In genomic region chr5:57442080-57442839, GRCh38 we compare ENCODE assay signal across 8 cellular contexts. TPM values are rescaled to one million over a fixed set of nuclear protein-coding genes. Genes with fewer than 3 reads are reported as not detected.
DNase-seq lines count a peak whose midpoint lies in the region; ATAC-seq and TF ChIP-seq lines count a peak whose summit lies in the region.

No MANE protein-coding gene starts in this region.

- H3K18ac ChIP-seq in H9 (ENCODE audit: insufficient read length, low read depth, low read length): no peak overlapping the region

- no TSS peak for BruUV-seq in Caco-2 (replicated peaks; lab: Mats Ljungman, UMichigan)

- H3K36me3 Mint-ChIP-seq in Caco-2 (ENCODE audit: insufficient read depth, unreplicated experiment) (no peaks in the 10 kb centered on the region), H9 (ENCODE audit: insufficient read depth in 1 of 3, low read depth in 3 of 3) (no peaks in the 10 kb centered on the region)

- no peak overlapping the region for H3K4me3 Mint-ChIP-seq in Caco-2 (ENCODE audit: unreplicated experiment)
- H3K4me3 Mint-ChIP-seq in H9: no peak overlapping the region

- H3K27me3 Mint-ChIP-seq in Caco-2 (ENCODE audit: insufficient read depth, unreplicated experiment): no peaks in the 10 kb centered on the region
- H3K27me3 Mint-ChIP-seq in H9 (ENCODE audit: low read depth): no peaks in the 10 kb centered on the region

- H2BK120ac ChIP-seq in H9 (ENCODE audit: low read depth, low read length, poor library complexity, severe bottlenecking): no peak overlapping the region

- no peak for TF ChIP-seq POLR2A in gastroesophageal sphincter (IDR thresholded peaks at IDR 0.05)

- H3K27me3 ChIP-seq in gastroesophageal sphincter: no peaks in the 10 kb centered on the region
- H3K27me3 ChIP-seq in Caco-2 (replicated peaks; ENCODE audit: control insufficient read depth, insufficient read depth, low read length): no peaks in the 10 kb centered on the region
- no peaks in the 10 kb centered on the region for H3K27me3 ChIP-seq in H9 (ENCODE audit: insufficient read depth, low read length)
- no peaks in the 10 kb centered on the region for H3K27me3 ChIP-seq in ascending aorta

- POLR2A ChIA-PET in AG04449 (lab: Yijun Ruan, JAX) (interaction anchor here (0.6 to 1.8 kb wide), 12 partner anchors 9 to 1018 kb away, joined by 3 to 17 read pairs (median 5); partner anchors contain the start of gene PLK2), Caco-2 (lab: Charles Lee) (no interaction called here)

- H3K9me3 Mint-ChIP-seq in Caco-2 (ENCODE audit: unreplicated experiment) (no peaks in the 10 kb centered on the region), H9 (no peaks in the 10 kb centered on the region; a peak in 1 of 5 replicates)

- no peak overlapping the region for H3K56ac ChIP-seq in H9 (ENCODE audit: insufficient read length, low read depth, low read length)

- H3K27ac ChIP-seq in gastroesophageal sphincter: no peak overlapping the region
- no peak overlapping the region for H3K27ac ChIP-seq in H9 (ENCODE audit: insufficient read length, low read depth, low read length)
- peak overlapping the region in 1 of 2 donors; percentile 40 for H3K27ac ChIP-seq in ascending aorta

- no peak for TF ChIP-seq CTCF in AG04449 (IDR thresholded peaks at IDR 0.05; ENCODE audit: insufficient read depth, low read length, missing control alignments)
- no peak for TF ChIP-seq CTCF in gastroesophageal sphincter (IDR thresholded peaks at IDR 0.05)
- TF ChIP-seq CTCF in Caco-2 (IDR thresholded peaks at IDR 0.05; ENCODE audit: insufficient read depth in 1 of 2, low read depth in 1 of 2, low read length in 1 of 2, severe bottlenecking in 1 of 2, unreplicated experiment in 1 of 2): no peak
- TF ChIP-seq CTCF in H9 (conservative IDR thresholded peaks at IDR 0.05): no peak
- no peak for TF ChIP-seq CTCF in ascending aorta (IDR thresholded peaks at IDR 0.05)

- DNase-seq in AG04449 (ENCODE audit: low read depth, low spot score): peak; percentile 87
- DNase-seq in RPMI8226: peak; percentile 27
- DNase-seq in NCI-H2029 (lab: John Stamatoyannopoulos, UW): no peak
- no peak for DNase-seq in Caco-2
- DNase-seq in H9: no peak
- no peak for DNase-seq in ascending aorta (ENCODE audit: low spot score in 2 of 2)

- intact Hi-C loops in Caco-2 (cut with micrococcal nuclease; ENCODE audit: unreplicated experiment): no loop called here
- intact Hi-C loops in ascending aorta (cut with DNase I): no loop called here

- H4K91ac ChIP-seq in H9 (ENCODE audit: insufficient read length, low read depth, low read length): no peak overlapping the region

- no peak overlapping the region for H3K4ac ChIP-seq in H9 (ENCODE audit: low read depth, low read length)

- no peak overlapping the region for H3K23ac ChIP-seq in H9 (ENCODE audit: insufficient read length, low read depth, low read length)

- H3K36me3 ChIP-seq in gastroesophageal sphincter (no peaks in the 10 kb centered on the region), Caco-2 (ENCODE audit: control insufficient read depth, insufficient read depth, low read length) (no peaks in the 10 kb centered on the region), ascending aorta (no peaks in the 10 kb centered on the region)

- no peak overlapping the region for H2AFZ ChIP-seq in H9 (ENCODE audit: low read length)

- H3K9me3 ChIP-seq in gastroesophageal sphincter: no peaks in the 10 kb centered on the region
- H3K9me3 ChIP-seq in Caco-2: no peaks in the 10 kb centered on the region
- no peaks in the 10 kb centered on the region for H3K9me3 ChIP-seq in H9 (ENCODE audit: control insufficient read depth, low read depth, low read length)
- H3K9me3 ChIP-seq in ascending aorta: no peaks in the 10 kb centered on the region

- H2AK5ac ChIP-seq in H9 (ENCODE audit: insufficient read length, low read length): no peak overlapping the region

- H4K8ac ChIP-seq in H9 (replicated peaks; ENCODE audit: insufficient read length, low read depth, low read length): no peak overlapping the region

- CTCF ChIA-PET in AG04449 (lab: Yijun Ruan, JAX) (interaction anchor here (0.8 to 1.4 kb wide), 5 partner anchors 9 to 1019 kb away, joined by 3 to 4 read pairs (median 3); no protein-coding TSS in a partner anchor), Caco-2 (lab: Charles Lee) (interaction anchor here (0.7 kb wide), 1 partner anchor 1731 kb away, joined by 3 read pairs; no protein-coding TSS in a partner anchor)

- no peak overlapping the region for H4K5ac ChIP-seq in H9 (ENCODE audit: insufficient read length, low read depth, low read length)

- H3K79me2 ChIP-seq in H9 (ENCODE audit: insufficient read depth, low read length): no peaks in the 10 kb centered on the region

- H3K9ac ChIP-seq in H9 (ENCODE audit: extremely low read depth, insufficient read length, low read length): no peak overlapping the region

- no peaks in the 10 kb centered on the region for H3K79me1 ChIP-seq in H9 (ENCODE audit: insufficient read depth, low read depth, low read length, poor library complexity, severe bottlenecking)

- no peak overlapping the region for H2BK5ac ChIP-seq in H9 (ENCODE audit: insufficient read length, low read length)

- no peak overlapping the region for H3K14ac ChIP-seq in H9 (ENCODE audit: insufficient read depth, low read length)

- H3K27ac Mint-ChIP-seq in Caco-2 (ENCODE audit: unreplicated experiment) (no peak overlapping the region), H9 (no peak overlapping the region)

- no peak overlapping the region for H2BK12ac ChIP-seq in H9 (ENCODE audit: insufficient read length, low read depth, low read length)

- no peaks in the 10 kb centered on the region for H4K20me1 ChIP-seq in H9 (ENCODE audit: control insufficient read depth, insufficient read depth, insufficient read length)

- H2BK20ac ChIP-seq in H9 (ENCODE audit: low read depth, low read length, poor library complexity, severe bottlenecking): no peak overlapping the region

- no peak overlapping the region for H3K4me2 ChIP-seq in H9 (ENCODE audit: insufficient read depth, insufficient read length, low read length)

- H2BK15ac ChIP-seq in H9 (ENCODE audit: low read depth, low read length): no peak overlapping the region

- no peaks in the 10 kb centered on the region for H3K23me2 ChIP-seq in H9 (ENCODE audit: insufficient read length, low read depth, low read length, poor library complexity, severe bottlenecking)

- no peak for TF ChIP-seq EP300 in gastroesophageal sphincter (IDR thresholded peaks at IDR 0.05)

- WGBS in gastroesophageal sphincter (ENCODE audit: low coverage in 1 of 2), 2 donors: 56 to 77% methylated on average over 3 to 4 of the region's 4 CpGs
- WGBS in H9 (ENCODE audit: extremely low coverage, insufficient read length, low lambda C conversion rate): no CpG with 5 or more reads among the region's 4 CpGs

- ATAC-seq in GM21360 (IDR thresholded peaks at IDR 0.05; ENCODE audit: unreplicated experiment) (peak; percentile 66), gastroesophageal sphincter (peak; percentile 72)

- H3K4me1 Mint-ChIP-seq in Caco-2 (ENCODE audit: low read depth, unreplicated experiment): peaks cover 8% of the 10 kb centered on the region
- H3K4me1 Mint-ChIP-seq in H9: peaks cover 0 to 3% of the 10 kb centered on the region in 2 experiments; a peak in 1 of 4 replicates

- no peak overlapping the region for H3K4me3 ChIP-seq in AG04449 (ENCODE audit: low read depth, low read length)
- no peak overlapping the region for H3K4me3 ChIP-seq in gastroesophageal sphincter
- H3K4me3 ChIP-seq in Caco-2 (ENCODE audit: low read depth, low read length): no peak overlapping the region
- H3K4me3 ChIP-seq in ascending aorta: no peak overlapping the region

- H3T11ph ChIP-seq in H9 (ENCODE audit: low read length): no peak overlapping the region

- H3K4me1 ChIP-seq in gastroesophageal sphincter: no peaks in the 10 kb centered on the region
- H3K4me1 ChIP-seq in Caco-2: peaks cover 21% of the 10 kb centered on the region
- no peaks in the 10 kb centered on the region for H3K4me1 ChIP-seq in H9 (ENCODE audit: insufficient read depth, low read length)
- H3K4me1 ChIP-seq in ascending aorta: peaks cover 4 to 19% of the 10 kb centered on the region in 2 donors

RNA-seq across cellular contexts. Expression of gene ACTBL2, which starts 40.4 kb away (rescaled TPM):
- total RNA-seq in gastroesophageal sphincter (under 1 TPM in 2 of 4 donors, not detected in 2; 0.13 to 0.15 TPM), Caco-2 (2022) (not detected in 2 replicates), H9 (2021) (not detected in 2 replicates), ascending aorta (not detected)

Comparison
In these comparisons a context has a peak if more than half of its experiments do, and no peak if none do; other contexts are left out.
1. DNase-seq: peak in AG04449 (single experiment) and RPMI8226 (single experiment); none in NCI-H2029 (single experiment), Caco-2 (0 of 2), H9 (single experiment) and ascending aorta (0 of 2).